In genomic region chr12:116434155-116435065, GRCh38 we compare ENCODE assay signal across 8 cellular contexts.
DNase-seq lines count a peak whose midpoint lies in the region; ATAC-seq and TF ChIP-seq lines count a peak whose summit lies in the region.

No MANE protein-coding gene starts in this region.

- DNase-seq in C1 segment of cervical spinal cord (lab: John Stamatoyannopoulos, UW), result peak in 10 of 14 donors; percentile 9 to 82 (median 47)
- peak; percentile 61 for DNase-seq in NCI-H460 (ENCODE audit: extremely low read depth, low read depth)
- DNase-seq in endothelial cell (ENCODE audit: low spot score), result peak; percentile 43
- DNase-seq in mucosa of descending colon, result peak; percentile 70 to 83 (median 72)
- no peak for DNase-seq in activated T-cell treated with anti-CD3 and anti-CD28 coated beads, Interleukin-2, amount 50 U/mL, for 24 hours
- DNase-seq in NCI-H2107 treated with DMSO at 0.1 percent for 48 hours (lab: John Stamatoyannopoulos, UW; ENCODE audit: unreplicated experiment), result no peak
- DNase-seq in KG1 (lab: John Stamatoyannopoulos, UW), result no peak

- H3K9me3 ChIP-seq in mucosa of descending colon, result no peaks in the 10 kb centered on the region

- ATAC-seq in mucosa of descending colon, result peak; percentile 80
- no peak for ATAC-seq in HG03108 (IDR thresholded peaks at IDR 0.05; ENCODE audit: unreplicated experiment)

- no peaks in the 10 kb centered on the region for H3K36me3 ChIP-seq in mucosa of descending colon (ENCODE audit: low read depth)

- no peak overlapping the region for H3K27ac Mint-ChIP-seq in endothelial cell (ENCODE audit: unreplicated experiment)
- H3K27ac Mint-ChIP-seq in activated T-cell treated with anti-CD3 and anti-CD28 coated beads, Interleukin-2, amount 50 U/mL, for 24 hours, result no peak overlapping the region

- H3K4me3 Mint-ChIP-seq in endothelial cell (ENCODE audit: unreplicated experiment), result no peak overlapping the region
- H3K4me3 Mint-ChIP-seq in activated T-cell treated with anti-CD3 and anti-CD28 coated beads, Interleukin-2, amount 50 U/mL, for 24 hours, result no peak overlapping the region

- no peak overlapping the region for H3K4me3 ChIP-seq in mucosa of descending colon

- TF ChIP-seq CTCF in endothelial cell (IDR thresholded peaks at IDR 0.05; ENCODE audit: unreplicated experiment) (no peak), mucosa of descending colon (IDR thresholded peaks at IDR 0.05) (no peak)

- no peaks in the 10 kb centered on the region for H3K9me3 Mint-ChIP-seq in endothelial cell (ENCODE audit: unreplicated experiment)
- H3K9me3 Mint-ChIP-seq in activated T-cell treated with anti-CD3 and anti-CD28 coated beads, Interleukin-2, amount 50 U/mL, for 24 hours, result no peaks in the 10 kb centered on the region

- H3K4me1 Mint-ChIP-seq in endothelial cell (ENCODE audit: unreplicated experiment), result no peaks in the 10 kb centered on the region
- H3K4me1 Mint-ChIP-seq in activated T-cell treated with anti-CD3 and anti-CD28 coated beads, Interleukin-2, amount 50 U/mL, for 24 hours (ENCODE audit: low read depth), result peaks cover 4% of the 10 kb centered on the region

- peaks cover 6% of the 10 kb centered on the region for H3K27me3 Mint-ChIP-seq in endothelial cell (ENCODE audit: unreplicated experiment)
- H3K27me3 Mint-ChIP-seq in activated T-cell treated with anti-CD3 and anti-CD28 coated beads, Interleukin-2, amount 50 U/mL, for 24 hours, result no peaks in the 10 kb centered on the region

- intact Hi-C loops in mucosa of descending colon (cut with DNase I, micrococcal nuclease), result no loop called here

- peaks cover 10% of the 10 kb centered on the region for H3K4me1 ChIP-seq in mucosa of descending colon (ENCODE audit: low read depth)

- no peaks in the 10 kb centered on the region for H3K36me3 Mint-ChIP-seq in endothelial cell (ENCODE audit: low read depth, unreplicated experiment)
- no peaks in the 10 kb centered on the region for H3K36me3 Mint-ChIP-seq in activated T-cell treated with anti-CD3 and anti-CD28 coated beads, Interleukin-2, amount 50 U/mL, for 24 hours (ENCODE audit: low read depth)

Comparison
In these comparisons a context has a peak if more than half of its experiments do, and no peak if none do; other contexts are left out.
1. DNase-seq: peak in C1 segment of cervical spinal cord (10 of 14), NCI-H460 (single experiment), endothelial cell (single experiment) and mucosa of descending colon (3 of 3); none in activated T-cell treated with anti-CD3 and anti-CD28 coated beads, Interleukin-2, amount 50 U/mL, for 24 hours (single experiment), NCI-H2107 treated with DMSO at 0.1 percent for 48 hours (single experiment) and KG1 (single experiment).